Comparison of ENCODE assay signal across 31 cellular contexts in genomic region chr6:78259935-78260334, GRCh38.
"Had no signal": no experiment of that assay in that cellular context is flagged by ENCODE, and none has a peak within 500 bp of the region (broad histone marks: within the 10 kb centered on the region; RNA-seq: fewer than 3 reads in every experiment).

No MANE protein-coding gene starts in this region.

- H3K27ac ChIP-seq: adrenal gland, ascending aorta, body of pancreas, brain microvascular endothelial cell, breast epithelium, cardiac muscle cell had no signal

- H3K4me1 ChIP-seq: adrenal gland, ascending aorta, body of pancreas, breast epithelium had no signal

- H3K36me3 ChIP-seq: adrenal gland, ascending aorta, brain microvascular endothelial cell, breast epithelium, cardiac muscle cell had no signal

- H3K9me3 ChIP-seq: adrenal gland, ascending aorta, body of pancreas, breast epithelium had no signal

- DNase-seq: activated effector memory CD4-positive, alpha-beta T cell treated with anti-CD3 and anti-CD28 coated beads, Interleukin-2, amount 50 U/mL, for 16 hours; activated effector memory CD4-positive, alpha-beta T cell treated with Interleukin-2 at 50 U/mL for 16 hours; activated gamma-delta T cell; activated gamma-delta T cell treated with Interleukin-2 at 50 U/mL for 16 hours; activated naive CD4-positive, alpha-beta T cell; activated naive CD4-positive, alpha-beta T cell treated with anti-CD3 and anti-CD28 coated beads for 36 hours; activated naive CD4-positive, alpha-beta T cell treated with anti-CD3 and anti-CD28 coated beads, Interleukin-2, amount 10 ng/mL, durations not matched to agents 7 days and 5 days; activated naive CD4-positive, alpha-beta T cell treated with anti-CD3 and anti-CD28 coated beads, Interleukin-2, amount 50 U/mL, for 16 hours; activated naive CD4-positive, alpha-beta T cell treated with Interleukin-2 at 50 U/mL for 16 hours; activated naive CD8-positive, alpha-beta T cell treated with anti-CD3 and anti-CD28 coated beads for 36 hours; activated naive CD8-positive, alpha-beta T cell treated with anti-CD3 and anti-CD28 coated beads, Interleukin-2, amount 10 ng/mL, durations not matched to agents 7 days and 5 days; activated naive CD8-positive, alpha-beta T cell treated with anti-CD3 and anti-CD28 coated beads, Interleukin-2, amount 50 U/mL, for 24 hours; activated T-cell treated with anti-CD3 and anti-CD28 coated beads, Interleukin-2, amount 50 U/mL, for 24 hours; activated T-cell treated with anti-CD3 and anti-CD28 coated beads, Interleukin-2, amount 50 U/mL, for 4 hours; activated T-cell treated with anti-CD3 and anti-CD28 coated beads, Interleukin-2, amount 50 U/mL, for 48 hours; activated T-cell treated with anti-CD3 and anti-CD28 coated beads, Interleukin-2, amount 50 U/mL, for 72 hours; adrenal gland; amniotic stem cell; amygdala; anterior cingulate cortex; aorta; body of pancreas; brain microvascular endothelial cell; caudate nucleus; central memory CD4-positive, alpha-beta T cell; cerebellar nuclear complex had no signal

- ATAC-seq: activated naive CD4-positive, alpha-beta T cell treated with anti-CD3 and anti-CD28 coated beads, Interleukin-2, amount 50 U/mL, for 72 hours; activated naive CD8-positive, alpha-beta T cell treated with anti-CD3 and anti-CD28 coated beads, Interleukin-2, amount 50 U/mL, for 24 hours; activated T-cell treated with anti-CD3 and anti-CD28 coated beads, Interleukin-2, amount 50 U/mL, for 4 hours; activated T-cell treated with anti-CD3 and anti-CD28 coated beads, Interleukin-2, amount 50 U/mL, for 72 hours; activated T-helper 17 cell treated with anti-CD3 and anti-CD28 coated beads, Interleukin-2, amount 50 U/mL, for 72 hours; body of pancreas had no signal

- H3K4me3 ChIP-seq: adrenal gland, ascending aorta, body of pancreas, breast epithelium, cardiac muscle cell had no signal
